In the genomic region with DNA sequence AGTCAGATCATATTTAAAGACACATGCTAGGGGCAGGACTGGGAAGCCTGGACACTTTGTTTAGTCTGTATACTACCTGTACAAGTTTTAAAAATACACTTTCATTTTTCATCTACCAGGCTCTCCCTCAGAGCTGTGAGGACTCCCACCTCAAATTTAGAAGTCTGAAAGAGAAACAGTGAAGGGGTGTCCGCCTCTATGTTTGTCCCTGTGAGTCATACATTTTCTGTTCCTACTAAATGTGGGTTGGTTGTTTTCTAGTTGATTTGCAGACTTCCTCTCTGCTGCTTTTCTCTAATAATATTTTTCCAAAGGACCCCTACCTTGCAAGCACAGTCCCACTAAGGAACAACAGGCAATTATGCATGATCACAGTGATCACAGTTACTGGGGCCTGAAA, we compare ENCODE assay signal across 13 cellular contexts.
DNase-seq lines count a peak whose midpoint lies in the region; ATAC-seq and TF ChIP-seq lines count a peak whose summit lies in the region.
"Had no signal": no experiment of that assay in that cellular context is flagged by ENCODE, and none has a peak within 500 bp of the region (broad histone marks: within the 10 kb centered on the region; RNA-seq: fewer than 3 reads in every experiment).

No MANE protein-coding gene starts in this region.

- no peak overlapping the region for H3K27ac ChIP-seq in GM23338 (ENCODE audit: low read depth)
- H3K27ac ChIP-seq in breast epithelium = no peak overlapping the region
- H3K27ac ChIP-seq in neural progenitor cell = no peak overlapping the region
- H3K27ac ChIP-seq: BLaER1 treated with 17β-estradiol and CSF1 and Interleukin-3, amounts not matched to agents 10 nM and 100 nM had no signal

- DNase-seq in DMS79 treated with DMSO at 0.1 percent for 48 hours (lab: John Stamatoyannopoulos, UW) (no peak), GM23338 (ENCODE audit: low spot score) (no peak), breast epithelium (ENCODE audit: low spot score in 2 of 2) (no peak), neural progenitor cell (ENCODE audit: low spot score) (no peak)
- DNase-seq: activated CD4-positive, CD25-positive, alpha-beta regulatory T cell; activated naive CD4-positive, alpha-beta T cell treated with Interleukin-2 at 50 U/mL for 16 hours; IMR-90; stimulated activated CD4-positive, alpha-beta T cell treated with anti-CD3 and anti-CD28 coated beads, Interleukin-4, amount 100 ng/mL, for 1 hour had no signal

- H4K20me1 ChIP-seq in GM23338 (replicated peaks; ENCODE audit: insufficient read depth) (no peaks in the 10 kb centered on the region), neural progenitor cell (ENCODE audit: low read depth) (no peaks in the 10 kb centered on the region)
- H4K20me1 ChIP-seq: BLaER1 treated with 17β-estradiol and CSF1 and Interleukin-3, amounts not matched to agents 10 nM and 100 nM had no signal

- H3F3A ChIP-seq in GM23338 (replicated peaks; ENCODE audit: low read depth) (no peaks in the 10 kb centered on the region), neural progenitor cell (ENCODE audit: low read depth) (no peaks in the 10 kb centered on the region)

- ATAC-seq in GM18502 (IDR thresholded peaks at IDR 0.05; ENCODE audit: poor library complexity, unreplicated experiment) (peak; percentile 99), GM19455 (IDR thresholded peaks at IDR 0.05; ENCODE audit: unreplicated experiment) (peak; percentile 92), HG02870 (IDR thresholded peaks at IDR 0.05; ENCODE audit: unreplicated experiment) (peak; percentile 99), HG03521 (IDR thresholded peaks at IDR 0.05; ENCODE audit: unreplicated experiment) (peak; percentile 94), GM23338 (no peak)

- H3K4me3 Mint-ChIP-seq in GM23338 (no peak overlapping the region), neural progenitor cell (no peak overlapping the region)

- no peak overlapping the region for H3K4me3 ChIP-seq in GM23338
- H3K4me3 ChIP-seq in breast epithelium = no peak overlapping the region
- no peak overlapping the region for H3K4me3 ChIP-seq in neural progenitor cell
- H3K4me3 ChIP-seq: BLaER1 treated with 17β-estradiol and CSF1 and Interleukin-3, amounts not matched to agents 10 nM and 100 nM had no signal

- H2AFZ ChIP-seq in GM23338 = no peak overlapping the region
- H2AFZ ChIP-seq in neural progenitor cell (replicated peaks) = no peak overlapping the region

- TF ChIP-seq CTCF in GM23338 (conservative IDR thresholded peaks at IDR 0.05; ENCODE audit: low read depth in 2 of 2) = no peak
- TF ChIP-seq CTCF in breast epithelium (IDR thresholded peaks at IDR 0.05) = no peak
- no peak for TF ChIP-seq CTCF in neural progenitor cell (IDR thresholded peaks at IDR 0.05)

- no peak overlapping the region for H3K27ac Mint-ChIP-seq in GM23338
- H3K27ac Mint-ChIP-seq in neural progenitor cell = no peak overlapping the region

- H3K27me3 ChIP-seq in GM23338 (ENCODE audit: insufficient read depth) (no peaks in the 10 kb centered on the region), breast epithelium (no peaks in the 10 kb centered on the region), neural progenitor cell (no peaks in the 10 kb centered on the region)
- H3K27me3 ChIP-seq: BLaER1 treated with 17β-estradiol and CSF1 and Interleukin-3, amounts not matched to agents 10 nM and 100 nM had no signal

- H3K36me3 Mint-ChIP-seq in GM23338 (ENCODE audit: low read depth) (no peaks in the 10 kb centered on the region), neural progenitor cell (no peaks in the 10 kb centered on the region)

- H3K79me2 ChIP-seq in GM23338 (replicated peaks; ENCODE audit: insufficient read depth) (no peaks in the 10 kb centered on the region), neural progenitor cell (ENCODE audit: low read depth) (no peaks in the 10 kb centered on the region)

- H3K4me1 ChIP-seq in GM23338 (ENCODE audit: insufficient read depth) = peaks cover 17% of the 10 kb centered on the region; the same call in 1 of the 2 replicates
- H3K4me1 ChIP-seq in breast epithelium = no peaks in the 10 kb centered on the region
- peaks cover 9% of the 10 kb centered on the region for H3K4me1 ChIP-seq in neural progenitor cell

- no peak overlapping the region for H3K9ac ChIP-seq in neural progenitor cell
- H3K9ac ChIP-seq: BLaER1 treated with 17β-estradiol and CSF1 and Interleukin-3, amounts not matched to agents 10 nM and 100 nM had no signal

- H3K9me2 ChIP-seq in GM23338 (ENCODE audit: insufficient read depth) = peaks cover 6% of the 10 kb centered on the region; the same call in 1 of the 2 replicates

- H3K4me2 ChIP-seq in GM23338 = no peak overlapping the region
- H3K4me2 ChIP-seq in neural progenitor cell = no peak overlapping the region

- peaks cover 17% of the 10 kb centered on the region for H3K4me1 Mint-ChIP-seq in GM23338
- peaks cover 8% of the 10 kb centered on the region for H3K4me1 Mint-ChIP-seq in neural progenitor cell

- TF ChIP-seq POLR2A in breast epithelium (IDR thresholded peaks at IDR 0.05) = no peak

- H3K9me3 ChIP-seq in breast epithelium (no peaks in the 10 kb centered on the region), neural progenitor cell (ENCODE audit: low read depth) (no peaks in the 10 kb centered on the region)
- H3K9me3 ChIP-seq: BLaER1 treated with 17β-estradiol and CSF1 and Interleukin-3, amounts not matched to agents 10 nM and 100 nM had no signal

- H3K27me3 Mint-ChIP-seq in GM23338 (ENCODE audit: insufficient read depth, low read depth, poor library complexity) = peaks cover 2% of the 10 kb centered on the region
- H3K27me3 Mint-ChIP-seq in neural progenitor cell (ENCODE audit: insufficient read depth, low read depth) = no peaks in the 10 kb centered on the region

- no peaks in the 10 kb centered on the region for H3K9me3 Mint-ChIP-seq in GM23338
- peaks cover 2% of the 10 kb centered on the region for H3K9me3 Mint-ChIP-seq in neural progenitor cell

- intact Hi-C loops in breast epithelium (cut with DNase I; ENCODE audit: low total_unique reads) = no loop called here

- H3K36me3 ChIP-seq in GM23338 (ENCODE audit: insufficient read depth) = no peaks in the 10 kb centered on the region
- no peaks in the 10 kb centered on the region for H3K36me3 ChIP-seq in breast epithelium
- no peaks in the 10 kb centered on the region for H3K36me3 ChIP-seq in neural progenitor cell
- H3K36me3 ChIP-seq: BLaER1 treated with 17β-estradiol and CSF1 and Interleukin-3, amounts not matched to agents 10 nM and 100 nM had no signal

TF ChIP-seq in GM23338, 12 proteins besides CTCF, POLR2A, EP300 and RAD21 (continues in another document):
- TF ChIP-seq EZH2 (IDR thresholded peaks at IDR 0.05; ENCODE audit: low read depth, unreplicated experiment) (no peak), STAT1 (IDR thresholded peaks at IDR 0.05; ENCODE audit: unreplicated experiment) (no peak), ZNF114 (CRISPR knock-in tag; IDR thresholded peaks at IDR 0.05) (no peak), POLR2AphosphoS5 (IDR thresholded peaks at IDR 0.05; ENCODE audit: low read depth) (no peak), JUNB (IDR thresholded peaks at IDR 0.05; ENCODE audit: unreplicated experiment) (no peak), CREB1 (CRISPR knock-in tag; IDR thresholded peaks at IDR 0.05; ENCODE audit: low read depth) (no peak), ZNF331 (CRISPR knock-in tag; IDR thresholded peaks at IDR 0.05; ENCODE audit: low read depth) (no peak)
- TF ChIP-seq, protein P1, sequence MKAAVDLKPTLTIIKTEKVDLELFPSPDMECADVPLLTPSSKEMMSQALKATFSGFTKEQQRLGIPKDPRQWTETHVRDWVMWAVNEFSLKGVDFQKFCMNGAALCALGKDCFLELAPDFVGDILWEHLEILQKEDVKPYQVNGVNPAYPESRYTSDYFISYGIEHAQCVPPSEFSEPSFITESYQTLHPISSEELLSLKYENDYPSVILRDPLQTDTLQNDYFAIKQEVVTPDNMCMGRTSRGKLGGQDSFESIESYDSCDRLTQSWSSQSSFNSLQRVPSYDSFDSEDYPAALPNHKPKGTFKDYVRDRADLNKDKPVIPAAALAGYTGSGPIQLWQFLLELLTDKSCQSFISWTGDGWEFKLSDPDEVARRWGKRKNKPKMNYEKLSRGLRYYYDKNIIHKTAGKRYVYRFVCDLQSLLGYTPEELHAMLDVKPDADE (IDR thresholded peaks at IDR 0.05) = no peak
- TF ChIP-seq, protein P2, sequence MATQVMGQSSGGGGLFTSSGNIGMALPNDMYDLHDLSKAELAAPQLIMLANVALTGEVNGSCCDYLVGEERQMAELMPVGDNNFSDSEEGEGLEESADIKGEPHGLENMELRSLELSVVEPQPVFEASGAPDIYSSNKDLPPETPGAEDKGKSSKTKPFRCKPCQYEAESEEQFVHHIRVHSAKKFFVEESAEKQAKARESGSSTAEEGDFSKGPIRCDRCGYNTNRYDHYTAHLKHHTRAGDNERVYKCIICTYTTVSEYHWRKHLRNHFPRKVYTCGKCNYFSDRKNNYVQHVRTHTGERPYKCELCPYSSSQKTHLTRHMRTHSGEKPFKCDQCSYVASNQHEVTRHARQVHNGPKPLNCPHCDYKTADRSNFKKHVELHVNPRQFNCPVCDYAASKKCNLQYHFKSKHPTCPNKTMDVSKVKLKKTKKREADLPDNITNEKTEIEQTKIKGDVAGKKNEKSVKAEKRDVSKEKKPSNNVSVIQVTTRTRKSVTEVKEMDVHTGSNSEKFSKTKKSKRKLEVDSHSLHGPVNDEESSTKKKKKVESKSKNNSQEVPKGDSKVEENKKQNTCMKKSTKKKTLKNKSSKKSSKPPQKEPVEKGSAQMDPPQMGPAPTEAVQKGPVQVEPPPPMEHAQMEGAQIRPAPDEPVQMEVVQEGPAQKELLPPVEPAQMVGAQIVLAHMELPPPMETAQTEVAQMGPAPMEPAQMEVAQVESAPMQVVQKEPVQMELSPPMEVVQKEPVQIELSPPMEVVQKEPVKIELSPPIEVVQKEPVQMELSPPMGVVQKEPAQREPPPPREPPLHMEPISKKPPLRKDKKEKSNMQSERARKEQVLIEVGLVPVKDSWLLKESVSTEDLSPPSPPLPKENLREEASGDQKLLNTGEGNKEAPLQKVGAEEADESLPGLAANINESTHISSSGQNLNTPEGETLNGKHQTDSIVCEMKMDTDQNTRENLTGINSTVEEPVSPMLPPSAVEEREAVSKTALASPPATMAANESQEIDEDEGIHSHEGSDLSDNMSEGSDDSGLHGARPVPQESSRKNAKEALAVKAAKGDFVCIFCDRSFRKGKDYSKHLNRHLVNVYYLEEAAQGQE (IDR thresholded peaks at IDR 0.05; ENCODE audit: unreplicated experiment) = no peak
